In the genomic region with DNA sequence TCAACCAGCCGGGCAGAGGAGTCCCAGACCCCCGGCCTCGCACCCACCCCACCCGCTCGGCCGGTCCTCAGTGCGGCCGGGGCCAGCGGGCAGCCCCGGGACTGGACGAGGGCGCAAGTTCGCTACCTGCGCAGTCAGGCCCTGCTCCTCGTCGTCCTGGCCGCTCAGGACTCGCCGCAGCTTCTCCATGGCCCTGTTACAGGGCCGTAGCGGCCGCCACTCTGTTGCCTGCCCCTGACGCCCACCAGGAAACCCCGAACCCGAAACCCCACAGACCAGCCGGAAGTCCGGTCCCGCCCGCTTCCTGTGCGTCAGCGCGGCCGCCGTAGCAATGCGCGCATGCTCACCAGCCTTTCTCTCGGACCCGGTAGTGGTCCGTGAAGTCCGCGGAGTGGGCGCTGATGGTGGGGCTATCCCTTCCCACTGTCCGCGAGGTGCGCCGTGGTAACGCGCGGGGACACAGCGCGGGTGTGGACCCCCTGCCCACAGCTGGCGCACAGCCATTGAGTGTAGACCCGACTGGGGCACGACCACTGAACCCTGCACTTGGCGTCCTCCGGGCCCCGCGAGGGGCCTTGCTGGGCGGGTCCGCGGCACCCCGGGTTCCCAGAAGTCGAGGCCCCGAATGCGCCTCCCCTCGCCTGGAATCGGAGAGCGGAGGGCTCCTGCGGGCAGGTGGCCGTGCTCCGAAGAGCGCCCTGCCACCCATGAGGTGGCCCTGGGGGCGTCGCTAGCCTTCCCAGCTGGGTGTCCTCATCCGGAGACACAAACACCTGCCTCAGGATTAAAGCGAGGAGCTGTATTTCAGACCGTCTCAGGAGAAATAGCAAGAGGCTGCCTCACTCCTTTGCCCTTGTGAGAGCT, we compare ENCODE assay signal across 8 cellular contexts. TPM values are rescaled to one million over a fixed set of nuclear protein-coding genes. Genes with fewer than 3 reads are reported as not detected.
DNase-seq lines count a peak whose midpoint lies in the region; ATAC-seq, FAIRE-seq and TF ChIP-seq lines count a peak whose summit lies in the region.

Gene SFT2D1, minus strand, starts transcription at position 253 of the 864 bp plus-strand sequence. Its CDS starts 64 bp downstream, at position 189.

- peaks cover 11% of the 10 kb centered on the region for H3K4me1 Mint-ChIP-seq in activated T-cell treated with anti-CD3 and anti-CD28 coated beads, Interleukin-2, amount 50 U/mL, for 24 hours (ENCODE audit: low read depth)

- CTCF ChIA-PET in PC-3 (lab: Charles Lee): no interaction called here

- H3K4me3 ChIP-seq in PC-3 (ENCODE audit: low read length): peak within 1 kb of the TSS; percentile 98
- peak within 1 kb of the TSS; percentile 72 to 99 (median 88) for H3K4me3 ChIP-seq in esophagus muscularis mucosa

- peak; percentile 79 for FAIRE-seq in HTR-8/SVneo (lab: Jason Lieb, UNC)

- peak; percentile 93 for DNase-seq in D341Med (ENCODE audit: low spot score)
- DNase-seq in HTR-8/SVneo (ENCODE audit: insufficient read length, low spot score): peak; percentile 89
- DNase-seq in PC-3: peak; percentile 49
- DNase-seq in activated T-cell treated with anti-CD3 and anti-CD28 coated beads, Interleukin-2, amount 50 U/mL, for 24 hours: peak; percentile 88
- peak; percentile 97 for DNase-seq in esophagus muscularis mucosa (ENCODE audit: extremely low spot score)
- peak; percentile 87 for DNase-seq in myocyte (ENCODE audit: low read depth)
- peak; percentile 62 to 79 for DNase-seq in stimulated activated CD8-positive, alpha-beta memory T cell treated with anti-CD3 and anti-CD28 coated beads, Interleukin-7, amount 100 ng/mL, for 4 hours (ENCODE audit: low read depth in 2 of 2)

- peak within 1 kb of the TSS; percentile 95 for H3K9ac ChIP-seq in PC-3 (ENCODE audit: low read length)

- POLR2A ChIA-PET in PC-3 (lab: Charles Lee; ENCODE audit: unreplicated experiment): no interaction called here

- TF ChIP-seq POLR2A in esophagus muscularis mucosa (IDR thresholded peaks at IDR 0.05; ENCODE audit: low read depth): peak; percentile 85

- ATAC-seq in GM21381 (IDR thresholded peaks at IDR 0.05; ENCODE audit: unreplicated experiment): peak; percentile 93
- peak; percentile 92 for ATAC-seq in PC-3

- no peaks in the 10 kb centered on the region for H3K9me3 Mint-ChIP-seq in activated T-cell treated with anti-CD3 and anti-CD28 coated beads, Interleukin-2, amount 50 U/mL, for 24 hours

- peak within 1 kb of the TSS; percentile 94 for H3K27ac Mint-ChIP-seq in activated T-cell treated with anti-CD3 and anti-CD28 coated beads, Interleukin-2, amount 50 U/mL, for 24 hours

- H2AFZ ChIP-seq in PC-3 (ENCODE audit: low read length): peak within 1 kb of the TSS; percentile 93

- H3F3A ChIP-seq in PC-3 (ENCODE audit: low read length, unreplicated experiment): no peaks in the 10 kb centered on the region

- H3K36me3 Mint-ChIP-seq in activated T-cell treated with anti-CD3 and anti-CD28 coated beads, Interleukin-2, amount 50 U/mL, for 24 hours (ENCODE audit: low read depth): peaks cover 8% of the 10 kb centered on the region

- H3K4me1 ChIP-seq in PC-3 (ENCODE audit: insufficient read depth, low read length) (no peaks in the 10 kb centered on the region), esophagus muscularis mucosa (peaks cover 27 to 48% (median 44%) of the 10 kb centered on the region in 4 donors)

- H3K27ac ChIP-seq in PC-3 (ENCODE audit: low read length) (peak within 1 kb of the TSS; percentile 36), esophagus muscularis mucosa (replicated peaks in 1 of 4) (peak within 1 kb of the TSS; percentile 82 to 92 (median 88))

- H4K20me1 ChIP-seq in PC-3 (ENCODE audit: low read length): no peaks in the 10 kb centered on the region

- peak within 1 kb of the TSS; percentile 99 for H3K4me2 ChIP-seq in PC-3 (ENCODE audit: low read length)

- H3K4me3 Mint-ChIP-seq in activated T-cell treated with anti-CD3 and anti-CD28 coated beads, Interleukin-2, amount 50 U/mL, for 24 hours: peak within 1 kb of the TSS; percentile 94

- TF ChIP-seq CTCF in PC-3 (conservative IDR thresholded peaks at IDR 0.05; ENCODE audit: low read depth, low read length) (no peak), esophagus muscularis mucosa (IDR thresholded peaks at IDR 0.05) (peak in 1 of 3 experiments; percentile 21)

- intact Hi-C loops in PC-3 (cut with micrococcal nuclease): loop anchor here (2.0 kb wide), 1 partner anchor 40 kb away; the partner anchor contains the start of gene MPC1
- intact Hi-C loops in esophagus muscularis mucosa (cut with DNase I): loop anchor here (2.0 kb wide), 1 partner anchor 42 kb away; no protein-coding TSS in a partner anchor

- no peaks in the 10 kb centered on the region for H3K9me2 ChIP-seq in PC-3 (replicated peaks; ENCODE audit: low read length)

- peaks cover 51% of the 10 kb centered on the region for H3K79me2 ChIP-seq in PC-3 (ENCODE audit: low read length)

- BruUV-seq in PC-3 (replicated peaks; lab: Mats Ljungman, UMichigan): TSS peak; percentile 87

- TF ChIP-seq EP300 in esophagus muscularis mucosa (IDR thresholded peaks at IDR 0.05): no peak

- H3K36me3 ChIP-seq in PC-3 (ENCODE audit: low read depth, low read length): no peaks in the 10 kb centered on the region
- H3K36me3 ChIP-seq in esophagus muscularis mucosa: peaks cover 0 to 7% (median 1%) of the 10 kb centered on the region in 4 donors

- H3K27me3 ChIP-seq in PC-3 (ENCODE audit: low read length) (no peaks in the 10 kb centered on the region), esophagus muscularis mucosa (no peaks in the 10 kb centered on the region)

- no peaks in the 10 kb centered on the region for H3K27me3 Mint-ChIP-seq in activated T-cell treated with anti-CD3 and anti-CD28 coated beads, Interleukin-2, amount 50 U/mL, for 24 hours

- H3K9me3 ChIP-seq in PC-3 (ENCODE audit: low read length) (no peaks in the 10 kb centered on the region), esophagus muscularis mucosa (no peaks in the 10 kb centered on the region)

- WGBS in esophagus muscularis mucosa: 1% methylated on average over 15 of the region's 77 CpGs

RNA-seq across cellular contexts. Expression of gene SFT2D1, which starts in this region (rescaled TPM):
- total RNA-seq in PC-3 (2014; rRNA removed): 28.0 and 32.1 TPM in 2 replicates
- 10 to 100 TPM; 19.8 to 34.9 (median 27.9) TPM for total RNA-seq in esophagus muscularis mucosa
- total RNA-seq in myocyte: 28.8 and 38.1 TPM in 2 replicates
- 33.6 TPM for polyA plus RNA-seq in myocyte (2012)

Comparison
In these comparisons a context has a peak if more than half of its experiments do, and no peak if none do; other contexts are left out.
1. Peak in every context shown above with its lines: DNase-seq, ATAC-seq, H3K4me3 ChIP-seq and H3K27ac ChIP-seq.